Comparison of ENCODE assay signal across 1 cellular context in genomic region chr12:77925536-77926108, GRCh38.
TF ChIP-seq lines count a peak whose summit lies in the region.

No MANE protein-coding gene starts in this region.

TF ChIP-seq in H1, 55 proteins besides CTCF, POLR2A, EP300 and RAD21:
- TF ChIP-seq CHD7 (IDR thresholded peaks at IDR 0.05; ENCODE audit: insufficient replicate concordance, low read length): peak; percentile 41
- TF ChIP-seq CREB1 (IDR thresholded peaks at IDR 0.05): 0 out of 2 replicates have a peak, but pooled peaks have one; percentile 44
- TF ChIP-seq MAX (IDR thresholded peaks at IDR 0.05): peak; percentile 61; the same call in 1 of the 2 replicates
- 0 out of 2 replicates have a peak, but pooled peaks have one; percentile 4 for TF ChIP-seq ATF3 (IDR thresholded peaks at IDR 0.05; ENCODE audit: insufficient read depth, low read depth, low read length)
- no peak for TF ChIP-seq TAF7 (optimal IDR thresholded peaks at IDR 0.05; ENCODE audit: borderline replicate concordance, low read depth, low read length)
- no peak for TF ChIP-seq GTF2F1 (IDR thresholded peaks at IDR 0.05; ENCODE audit: borderline replicate concordance, low read depth, low read length)
- no peak for TF ChIP-seq EZH2 (IDR thresholded peaks at IDR 0.05; ENCODE audit: low read depth, low read length, severe bottlenecking)
- peak; percentile 91 for TF ChIP-seq TEAD4 (IDR thresholded peaks at IDR 0.05; ENCODE audit: low read depth, low read length)
- TF ChIP-seq EGR1 (IDR thresholded peaks at IDR 0.05; ENCODE audit: borderline replicate concordance, low read depth, low read length): no peak
- peak; percentile 46; the same call in 1 of the 2 replicates for TF ChIP-seq YY1 (IDR thresholded peaks at IDR 0.05; ENCODE audit: low read depth, low read length)
- no peak for TF ChIP-seq ZNF274 (IDR thresholded peaks at IDR 0.05; ENCODE audit: borderline replicate concordance, extremely low read depth, low read length)
TF ChIP-seq in H1: peak in this region for 6.
